ENCODE assay signal across 8 cellular contexts in the genomic region with DNA sequence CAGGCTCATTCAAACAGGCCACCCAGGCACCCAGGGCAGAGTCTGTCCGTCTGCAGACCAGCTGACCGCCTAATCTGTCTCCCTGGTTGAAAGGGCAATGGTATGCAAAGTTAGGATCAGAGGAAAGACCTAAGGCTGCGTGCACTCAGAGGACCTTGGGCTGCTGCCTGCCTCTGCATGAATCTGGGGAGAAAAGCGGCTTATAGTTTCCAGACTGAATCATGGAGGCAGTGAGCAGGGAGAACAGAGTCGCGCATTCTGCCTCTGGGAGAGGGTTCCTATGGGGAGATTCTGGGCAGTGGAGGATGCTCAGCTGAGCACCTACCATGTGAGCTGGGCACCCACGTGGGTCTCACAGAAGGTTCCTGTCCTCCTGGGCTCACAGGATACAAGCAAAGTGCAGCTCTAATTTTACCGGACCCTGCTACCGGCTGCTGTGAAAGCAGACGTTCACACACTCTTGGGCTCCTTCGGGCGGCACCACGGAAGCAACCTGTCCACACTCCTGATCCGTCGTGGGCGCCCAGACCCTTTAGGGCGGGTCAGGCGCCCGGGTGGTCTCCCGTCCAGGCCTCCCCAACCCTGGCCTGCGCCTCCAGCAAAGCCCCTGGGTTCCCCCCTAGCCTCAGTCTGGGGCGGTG. TPM values are rescaled to one million over a fixed set of nuclear protein-coding genes. Genes with fewer than 3 reads are reported as not detected.
DNase-seq lines count a peak whose midpoint lies in the region; ATAC-seq and TF ChIP-seq lines count a peak whose summit lies in the region.

No MANE protein-coding gene starts in this region.

- H3K9me3 ChIP-seq in fibroblast of lung (ENCODE audit: control insufficient read depth, insufficient read depth, low read depth, low read length) (no peaks in the 10 kb centered on the region), neural cell (ENCODE audit: low read length) (no peaks in the 10 kb centered on the region)

- DNase-seq in Daoy (ENCODE audit: low read depth) = peak; percentile 31
- DNase-seq in HL-60 (ENCODE audit: low read depth in 1 of 2, low spot score in 1 of 2) = peak in 1 of 2 experiments; percentile 42
- DNase-seq in activated CD4-positive, alpha-beta T cell treated with anti-CD3 and anti-CD28 coated beads, Interleukin-2, amount 50 U/mL, for 48 hours = peak; percentile 21 to 32
- DNase-seq in fibroblast of lung (ENCODE audit: low read depth in 2 of 2) = peak; percentile 17 to 23
- no peak for DNase-seq in NCI-H1436 treated with DMSO at 0.1 percent for 48 hours (lab: John Stamatoyannopoulos, UW)
- no peak for DNase-seq in posterior vena cava (ENCODE audit: low spot score)

- H3K9ac ChIP-seq in fibroblast of lung (ENCODE audit: insufficient read depth, low read length) (peak overlapping the region; percentile 62), neural cell (ENCODE audit: low read length) (peak overlapping the region; percentile 72)

- H3K27me3 ChIP-seq in HL-60 (ENCODE audit: insufficient read depth, poor library complexity, severe bottlenecking) = no peaks in the 10 kb centered on the region
- H3K27me3 ChIP-seq in fibroblast of lung (ENCODE audit: control insufficient read depth, insufficient read depth, low read length) = no peaks in the 10 kb centered on the region
- peaks cover 7% of the 10 kb centered on the region for H3K27me3 ChIP-seq in neural cell (ENCODE audit: insufficient read depth, low read depth, low read length)

- no peaks in the 10 kb centered on the region for H3K9me2 ChIP-seq in neural cell (ENCODE audit: insufficient read depth, low read length)

- peaks cover 7% of the 10 kb centered on the region for H3K4me1 ChIP-seq in fibroblast of lung (ENCODE audit: control insufficient read depth, extremely low read depth, insufficient read depth, low read length)

- no peaks in the 10 kb centered on the region for H3K79me2 ChIP-seq in fibroblast of lung (ENCODE audit: control insufficient read depth, insufficient read depth, low read length)
- H3K79me2 ChIP-seq in neural cell (replicated peaks; ENCODE audit: insufficient read depth, low read length) = no peaks in the 10 kb centered on the region

- H4K20me1 ChIP-seq in fibroblast of lung (ENCODE audit: control insufficient read depth, extremely low read depth, insufficient read depth, low read length) (no peaks in the 10 kb centered on the region), neural cell (ENCODE audit: insufficient read depth) (no peaks in the 10 kb centered on the region)

- TF ChIP-seq RAD21 in neural cell (conservative IDR thresholded peaks at IDR 0.05) = no peak

- H3K36me3 ChIP-seq in fibroblast of lung (ENCODE audit: control insufficient read depth, insufficient read depth, low read length) (peaks cover 3% of the 10 kb centered on the region), neural cell (ENCODE audit: insufficient read depth, low read length) (no peaks in the 10 kb centered on the region)

- peak; percentile 22 for ATAC-seq in GM21360 (IDR thresholded peaks at IDR 0.05; ENCODE audit: unreplicated experiment)

- no peaks in the 10 kb centered on the region for H3F3A ChIP-seq in neural cell (ENCODE audit: insufficient read depth, low read length, poor library complexity, severe bottlenecking)

- H2AFZ ChIP-seq in fibroblast of lung (ENCODE audit: low read length) = peak overlapping the region; percentile 75
- no peak overlapping the region for H2AFZ ChIP-seq in neural cell (ENCODE audit: low read depth, low read length)

- H3K4me2 ChIP-seq in fibroblast of lung (ENCODE audit: extremely low read depth, insufficient read depth, low read length) = peak overlapping the region; percentile 81
- peak overlapping the region; percentile 62 for H3K4me2 ChIP-seq in neural cell (ENCODE audit: low read length)

- no peak for TF ChIP-seq EP300 in neural cell (conservative IDR thresholded peaks at IDR 0.05; ENCODE audit: poor library complexity, severe bottlenecking)

- intact Hi-C loops in posterior vena cava (cut with DNase I) = loop anchor here in 1 of 2 donors (2.0 kb wide), 1 partner anchor 250 kb away; no protein-coding TSS in a partner anchor

- peak overlapping the region; percentile 82 for H3K27ac ChIP-seq in HL-60 (replicated peaks)
- H3K27ac ChIP-seq in fibroblast of lung (ENCODE audit: insufficient read depth, low read length) = peak overlapping the region; percentile 28
- H3K27ac ChIP-seq in neural cell (ENCODE audit: low read length) = no peak overlapping the region

- TF ChIP-seq CTCF in HL-60 (IDR thresholded peaks at IDR 0.05; ENCODE audit: insufficient read depth, low read length) (no peak), fibroblast of lung (conservative IDR thresholded peaks at IDR 0.05 in 1 of 2, IDR thresholded peaks at IDR 0.05 in 1 of 2; ENCODE audit: low read depth in 1 of 2, low read length in 2 of 2) (no peak), neural cell (IDR thresholded peaks at IDR 0.05; ENCODE audit: poor library complexity, severe bottlenecking) (no peak)

- peak overlapping the region; percentile 75 for H3K4me3 ChIP-seq in HL-60 (replicated peaks; ENCODE audit: insufficient read depth, low read length)
- peak overlapping the region; percentile 61 to 69 (median 66) for H3K4me3 ChIP-seq in fibroblast of lung (replicated peaks in 1 of 4; ENCODE audit: control extremely low read depth in 1 of 4, insufficient read depth in 1 of 4, low read depth in 3 of 4, low read length in 4 of 4)
- peak overlapping the region; percentile 86 for H3K4me3 ChIP-seq in neural cell (ENCODE audit: low read length)

TF ChIP-seq in neural cell, 6 proteins besides CTCF, POLR2A, EP300 and RAD21:
- TF ChIP-seq, protein P1, sequence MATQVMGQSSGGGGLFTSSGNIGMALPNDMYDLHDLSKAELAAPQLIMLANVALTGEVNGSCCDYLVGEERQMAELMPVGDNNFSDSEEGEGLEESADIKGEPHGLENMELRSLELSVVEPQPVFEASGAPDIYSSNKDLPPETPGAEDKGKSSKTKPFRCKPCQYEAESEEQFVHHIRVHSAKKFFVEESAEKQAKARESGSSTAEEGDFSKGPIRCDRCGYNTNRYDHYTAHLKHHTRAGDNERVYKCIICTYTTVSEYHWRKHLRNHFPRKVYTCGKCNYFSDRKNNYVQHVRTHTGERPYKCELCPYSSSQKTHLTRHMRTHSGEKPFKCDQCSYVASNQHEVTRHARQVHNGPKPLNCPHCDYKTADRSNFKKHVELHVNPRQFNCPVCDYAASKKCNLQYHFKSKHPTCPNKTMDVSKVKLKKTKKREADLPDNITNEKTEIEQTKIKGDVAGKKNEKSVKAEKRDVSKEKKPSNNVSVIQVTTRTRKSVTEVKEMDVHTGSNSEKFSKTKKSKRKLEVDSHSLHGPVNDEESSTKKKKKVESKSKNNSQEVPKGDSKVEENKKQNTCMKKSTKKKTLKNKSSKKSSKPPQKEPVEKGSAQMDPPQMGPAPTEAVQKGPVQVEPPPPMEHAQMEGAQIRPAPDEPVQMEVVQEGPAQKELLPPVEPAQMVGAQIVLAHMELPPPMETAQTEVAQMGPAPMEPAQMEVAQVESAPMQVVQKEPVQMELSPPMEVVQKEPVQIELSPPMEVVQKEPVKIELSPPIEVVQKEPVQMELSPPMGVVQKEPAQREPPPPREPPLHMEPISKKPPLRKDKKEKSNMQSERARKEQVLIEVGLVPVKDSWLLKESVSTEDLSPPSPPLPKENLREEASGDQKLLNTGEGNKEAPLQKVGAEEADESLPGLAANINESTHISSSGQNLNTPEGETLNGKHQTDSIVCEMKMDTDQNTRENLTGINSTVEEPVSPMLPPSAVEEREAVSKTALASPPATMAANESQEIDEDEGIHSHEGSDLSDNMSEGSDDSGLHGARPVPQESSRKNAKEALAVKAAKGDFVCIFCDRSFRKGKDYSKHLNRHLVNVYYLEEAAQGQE (IDR thresholded peaks at IDR 0.05; ENCODE audit: borderline replicate concordance) = no peak
- TF ChIP-seq SMC3 (conservative IDR thresholded peaks at IDR 0.05; ENCODE audit: poor library complexity) = no peak
- TF ChIP-seq EZH2 (IDR thresholded peaks at IDR 0.05; ENCODE audit: borderline replicate concordance, insufficient read depth, low read length, poor library complexity, severe bottlenecking) = no peak
- TF ChIP-seq POLR2AphosphoS5 (IDR thresholded peaks at IDR 0.05) = no peak
- no peak for TF ChIP-seq TAF1 (IDR thresholded peaks at IDR 0.05; ENCODE audit: low read depth)
- no peak for TF ChIP-seq MXI1 (conservative IDR thresholded peaks at IDR 0.05; ENCODE audit: poor library complexity, severe bottlenecking)
TF ChIP-seq in neural cell: peak in this region for 0.

RNA-seq across cellular contexts. Expression of a gene that starts 0.8 kb away (rescaled TPM):
- total RNA-seq in Daoy (2014; rRNA removed; shearing (Covaris generic)) = 4.1 TPM in 2 replicates
- 5.1 and 14.7 TPM in 2 replicates for total RNA-seq in fibroblast of lung
- 32.5 and 39.4 TPM in 2 replicates for polyA plus RNA-seq in fibroblast of lung
- 35.6 and 39.8 TPM in 2 replicates for polyA plus RNA-seq in fibroblast of lung (2012)
- polyA minus RNA-seq in fibroblast of lung (ENCODE audit: low replicate concordance) = 69.9 and 70.9 TPM in 2 replicates
- 3.7 and 5.8 TPM in 2 replicates for polyA plus RNA-seq in neural cell
- polyA minus RNA-seq in neural cell = 6.9 and 8.0 TPM in 2 replicates
- 10 to 100 TPM; 13.0 to 14.3 TPM for total RNA-seq in posterior vena cava

RNA-seq across cellular contexts. Expression of a gene that starts 51.6 kb away (rescaled TPM):
- 1,358 and 1,360 TPM in 2 replicates for total RNA-seq in Daoy (2014; rRNA removed; shearing (Covaris generic))
- 1,743 and 2,362 TPM in 2 replicates for total RNA-seq in fibroblast of lung
- 2,019 and 3,087 TPM in 2 replicates for polyA plus RNA-seq in fibroblast of lung
- 1,272 and 1,540 TPM in 2 replicates for polyA plus RNA-seq in fibroblast of lung (2012)
- polyA minus RNA-seq in fibroblast of lung (ENCODE audit: low replicate concordance) = 2,337 and 2,675 TPM in 2 replicates
- 1,173 and 1,177 TPM in 2 replicates for polyA plus RNA-seq in neural cell
- 1,245 and 1,326 TPM in 2 replicates for polyA minus RNA-seq in neural cell
- total RNA-seq in posterior vena cava = 1,000 to 10,000 TPM in 1 of 2 donors, 100 to 1,000 TPM in 1; 993 to 1,405 TPM

Comparison
In these comparisons a context has a peak if more than half of its experiments do, and no peak if none do; other contexts are left out.
1. DNase-seq: peak in Daoy (single experiment), activated CD4-positive, alpha-beta T cell treated with anti-CD3 and anti-CD28 coated beads, Interleukin-2, amount 50 U/mL, for 48 hours (2 of 2) and fibroblast of lung (2 of 2); none in NCI-H1436 treated with DMSO at 0.1 percent for 48 hours (single experiment) and posterior vena cava (single experiment).
2. Peak in every context shown above with its lines, with median percentiles within 50 percentile points of each other: H3K4me3 ChIP-seq.